Comparison of ENCODE assay signal across 1 cellular context in the genomic region with DNA sequence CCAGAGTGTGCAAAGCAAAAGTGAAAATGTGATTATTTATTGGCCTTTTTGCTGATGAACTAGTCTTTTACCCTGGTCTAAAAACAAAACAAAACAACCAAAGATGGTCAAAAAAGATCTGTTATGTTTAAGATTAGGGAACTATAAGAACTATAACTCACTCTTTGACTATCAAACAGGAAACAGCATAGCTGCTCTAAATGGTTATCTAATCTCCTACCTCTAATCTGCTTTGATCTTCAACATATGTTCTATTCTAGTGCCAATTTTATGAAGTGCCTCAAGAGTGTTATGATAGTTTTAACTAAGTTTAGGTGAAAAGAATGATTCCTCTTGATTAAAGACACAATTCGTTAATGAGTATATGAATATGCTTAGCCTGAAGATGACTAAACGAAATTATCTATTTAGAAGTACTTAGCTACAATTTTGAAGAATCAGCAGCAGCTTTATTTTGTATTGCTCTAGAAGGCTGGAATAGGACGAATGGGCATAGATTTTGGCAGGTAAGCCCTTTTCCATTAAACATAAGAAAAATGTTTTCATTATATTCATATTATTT.
TF ChIP-seq lines count a peak whose summit lies in the region.

No MANE protein-coding gene starts in this region.

TF ChIP-seq in IMR-90, 13 proteins besides CTCF, POLR2A, EP300 and RAD21:
- TF ChIP-seq CEBPB (IDR thresholded peaks at IDR 0.05; ENCODE audit: low read depth, low read length) (no peak), MXI1 (IDR thresholded peaks at IDR 0.05; ENCODE audit: borderline replicate concordance, low read depth, low read length) (no peak), RCOR1 (IDR thresholded peaks at IDR 0.05; ENCODE audit: insufficient replicate concordance, low read length) (no peak), MAZ (IDR thresholded peaks at IDR 0.05; ENCODE audit: borderline replicate concordance, low read depth, low read length) (no peak), NFE2L2 (IDR thresholded peaks at IDR 0.05; ENCODE audit: low read depth, low read length) (no peak), BHLHE40 (IDR thresholded peaks at IDR 0.05; ENCODE audit: low read depth, low read length) (no peak), MAFK (IDR thresholded peaks at IDR 0.05; ENCODE audit: low read depth, low read length) (no peak), RFX5 (IDR thresholded peaks at IDR 0.05; ENCODE audit: low read depth, low read length) (no peak), CHD1 (IDR thresholded peaks at IDR 0.05; ENCODE audit: low read depth, low read length) (no peak), SMC3 (IDR thresholded peaks at IDR 0.05; ENCODE audit: low read depth, low read length) (no peak), FOS (IDR thresholded peaks at IDR 0.05; ENCODE audit: low read depth, low read length) (no peak)
- TF ChIP-seq, protein P1, sequence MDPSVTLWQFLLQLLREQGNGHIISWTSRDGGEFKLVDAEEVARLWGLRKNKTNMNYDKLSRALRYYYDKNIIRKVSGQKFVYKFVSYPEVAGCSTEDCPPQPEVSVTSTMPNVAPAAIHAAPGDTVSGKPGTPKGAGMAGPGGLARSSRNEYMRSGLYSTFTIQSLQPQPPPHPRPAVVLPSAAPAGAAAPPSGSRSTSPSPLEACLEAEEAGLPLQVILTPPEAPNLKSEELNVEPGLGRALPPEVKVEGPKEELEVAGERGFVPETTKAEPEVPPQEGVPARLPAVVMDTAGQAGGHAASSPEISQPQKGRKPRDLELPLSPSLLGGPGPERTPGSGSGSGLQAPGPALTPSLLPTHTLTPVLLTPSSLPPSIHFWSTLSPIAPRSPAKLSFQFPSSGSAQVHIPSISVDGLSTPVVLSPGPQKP (IDR thresholded peaks at IDR 0.05; ENCODE audit: borderline replicate concordance, low read depth, low read length) = no peak
- TF ChIP-seq, protein P2, sequence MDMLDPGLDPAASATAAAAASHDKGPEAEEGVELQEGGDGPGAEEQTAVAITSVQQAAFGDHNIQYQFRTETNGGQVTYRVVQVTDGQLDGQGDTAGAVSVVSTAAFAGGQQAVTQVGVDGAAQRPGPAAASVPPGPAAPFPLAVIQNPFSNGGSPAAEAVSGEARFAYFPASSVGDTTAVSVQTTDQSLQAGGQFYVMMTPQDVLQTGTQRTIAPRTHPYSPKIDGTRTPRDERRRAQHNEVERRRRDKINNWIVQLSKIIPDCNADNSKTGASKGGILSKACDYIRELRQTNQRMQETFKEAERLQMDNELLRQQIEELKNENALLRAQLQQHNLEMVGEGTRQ (IDR thresholded peaks at IDR 0.05; ENCODE audit: low read depth, low read length) = no peak
